8 cellular contexts compared by ENCODE assay signal in the genomic region with DNA sequence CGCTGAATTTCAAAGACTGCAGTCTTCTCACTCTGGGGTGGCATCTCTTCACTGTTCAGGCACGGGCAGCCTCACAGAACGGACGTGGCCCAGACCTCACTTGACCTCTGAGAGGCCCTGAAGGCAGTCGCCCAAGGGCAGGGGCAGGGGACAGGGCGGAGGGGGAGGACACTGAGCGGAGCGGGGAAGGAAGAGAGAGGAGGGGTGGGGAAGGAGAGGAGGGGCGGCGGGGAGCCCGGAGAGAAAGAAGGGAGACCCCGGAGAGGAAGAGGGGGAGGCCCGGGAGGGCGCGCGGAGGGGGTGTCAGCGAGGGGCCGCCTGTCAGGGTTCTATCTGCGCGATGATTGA.
DNase-seq lines count a peak whose midpoint lies in the region; ATAC-seq and TF ChIP-seq lines count a peak whose summit lies in the region.

No MANE protein-coding gene starts in this region.

- H3K4me3 Mint-ChIP-seq in nephron, result peak overlapping the region; percentile 71 to 79 (median 79)

- TF ChIP-seq CTCF in epithelial cell of esophagus (IDR thresholded peaks at IDR 0.05; ENCODE audit: insufficient read depth, low read depth, low read length, missing control alignments), result no peak
- TF ChIP-seq CTCF in nephron (IDR thresholded peaks at IDR 0.05; ENCODE audit: unreplicated experiment in 3 of 3), result no peak

- H3K27ac Mint-ChIP-seq in nephron, result peak overlapping the region in 1 of 3 experiments; percentile 75

- peak overlapping the region; percentile 22 for H3K4me3 ChIP-seq in epithelial cell of esophagus (ENCODE audit: low read length)

- no peak for ATAC-seq in HG03039 (IDR thresholded peaks at IDR 0.05; ENCODE audit: unreplicated experiment)

- peaks cover 7% of the 10 kb centered on the region for H3K9me3 Mint-ChIP-seq in nephron

- peaks cover 7% of the 10 kb centered on the region for H3K27me3 Mint-ChIP-seq in nephron (ENCODE audit: low read depth)

- no peaks in the 10 kb centered on the region for H3K36me3 Mint-ChIP-seq in nephron (ENCODE audit: low read depth)

- peak; percentile 35 for DNase-seq in D341Med (ENCODE audit: low spot score)
- DNase-seq in NCI-H226, result peak; percentile 33
- DNase-seq in epithelial cell of esophagus (ENCODE audit: low read depth), result no peak
- no peak for DNase-seq in activated CD4-positive, CD25-positive, alpha-beta regulatory T cell (lab: John Stamatoyannopoulos, UW)
- no peak for DNase-seq in medulla oblongata (ENCODE audit: extremely low spot score)
- no peak for DNase-seq in SIG-M5 treated with dmso at 0.1 percent for 504 hours (lab: John Stamatoyannopoulos, UW; ENCODE audit: unreplicated experiment)

- peaks cover 12% of the 10 kb centered on the region for H3K4me1 Mint-ChIP-seq in nephron

Comparison
In these comparisons a context has a peak if more than half of its experiments do, and no peak if none do; other contexts are left out.
1. DNase-seq: peak in D341Med (single experiment) and NCI-H226 (single experiment); none in epithelial cell of esophagus (single experiment), activated CD4-positive, CD25-positive, alpha-beta regulatory T cell (0 of 4), medulla oblongata (single experiment) and SIG-M5 treated with dmso at 0.1 percent for 504 hours (single experiment).